Comparison of ENCODE assay signal across 10 cellular contexts in the genomic region with DNA sequence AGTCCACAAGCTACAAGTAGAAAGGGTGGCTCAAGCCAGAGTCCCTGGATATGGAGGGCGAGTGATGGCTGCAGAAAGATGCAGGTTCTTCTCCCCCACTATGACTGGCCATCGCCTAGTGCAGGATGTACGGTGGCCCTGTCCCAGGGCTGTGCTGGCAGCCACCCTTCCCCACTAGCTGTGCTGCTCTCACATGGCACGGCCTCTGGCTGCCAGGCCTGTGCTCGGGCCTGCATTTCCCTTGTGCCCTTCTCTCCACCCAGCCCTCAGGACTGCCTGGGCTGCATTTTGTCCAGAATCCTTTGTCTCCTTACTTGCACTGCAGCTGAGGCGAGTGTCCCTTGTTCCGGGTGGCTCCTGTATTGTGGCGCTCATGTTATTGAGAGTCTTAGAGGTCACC. TPM values are rescaled to one million over a fixed set of nuclear protein-coding genes. Genes with fewer than 3 reads are reported as not detected.
"Had no signal": no experiment of that assay in that cellular context is flagged by ENCODE, and none has a peak within 500 bp of the region (broad histone marks: within the 10 kb centered on the region; RNA-seq: fewer than 3 reads in every experiment).

No MANE protein-coding gene starts in this region.

- FAIRE-seq: islet of Langerhans, small intestine had no signal

- H3K27me3 ChIP-seq: right lobe of liver had no signal

- H3K4me3 ChIP-seq: right lobe of liver, upper lobe of left lung had no signal

- H3K36me3 ChIP-seq: stomach, upper lobe of left lung had no signal

- H3K9me3 ChIP-seq: right lobe of liver, stomach, upper lobe of left lung had no signal

- H3K27ac ChIP-seq: right lobe of liver, upper lobe of left lung had no signal

- DNase-seq: activated CD4-positive, CD25-positive, alpha-beta regulatory T cell; T-helper 9 cell had no signal

RNA-seq across cellular contexts. Expression of a gene that starts 1.6 kb away (rescaled TPM):
- total RNA-seq: endothelial cell of umbilical vein, glomerular endothelial cell, pulmonary artery endothelial cell had no signal
